8 cellular contexts compared by ENCODE assay signal in genomic region chr17:36534117-36534880, GRCh38. TPM values are rescaled to one million over a fixed set of nuclear protein-coding genes. Genes with fewer than 3 reads are reported as not detected.
A peak's percentile ranks its signal among the peaks of the same experiment; 100 is the strongest.
DNase-seq lines count a peak whose midpoint lies in the region; TF ChIP-seq lines count a peak whose summit lies in the region.

A gene with protein sequence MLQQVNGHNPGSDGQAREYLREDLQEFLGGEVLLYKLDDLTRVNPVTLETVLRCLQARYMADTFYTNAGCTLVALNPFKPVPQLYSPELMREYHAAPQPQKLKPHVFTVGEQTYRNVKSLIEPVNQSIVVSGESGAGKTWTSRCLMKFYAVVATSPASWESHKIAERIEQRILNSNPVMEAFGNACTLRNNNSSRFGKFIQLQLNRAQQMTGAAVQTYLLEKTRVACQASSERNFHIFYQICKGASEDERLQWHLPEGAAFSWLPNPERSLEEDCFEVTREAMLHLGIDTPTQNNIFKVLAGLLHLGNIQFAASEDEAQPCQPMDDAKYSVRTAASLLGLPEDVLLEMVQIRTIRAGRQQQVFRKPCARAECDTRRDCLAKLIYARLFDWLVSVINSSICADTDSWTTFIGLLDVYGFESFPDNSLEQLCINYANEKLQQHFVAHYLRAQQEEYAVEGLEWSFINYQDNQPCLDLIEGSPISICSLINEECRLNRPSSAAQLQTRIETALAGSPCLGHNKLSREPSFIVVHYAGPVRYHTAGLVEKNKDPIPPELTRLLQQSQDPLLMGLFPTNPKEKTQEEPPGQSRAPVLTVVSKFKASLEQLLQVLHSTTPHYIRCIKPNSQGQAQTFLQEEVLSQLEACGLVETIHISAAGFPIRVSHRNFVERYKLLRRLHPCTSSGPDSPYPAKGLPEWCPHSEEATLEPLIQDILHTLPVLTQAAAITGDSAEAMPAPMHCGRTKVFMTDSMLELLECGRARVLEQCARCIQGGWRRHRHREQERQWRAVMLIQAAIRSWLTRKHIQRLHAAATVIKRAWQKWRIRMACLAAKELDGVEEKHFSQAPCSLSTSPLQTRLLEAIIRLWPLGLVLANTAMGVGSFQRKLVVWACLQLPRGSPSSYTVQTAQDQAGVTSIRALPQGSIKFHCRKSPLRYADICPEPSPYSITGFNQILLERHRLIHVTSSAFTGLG (minus strand): TSS chr17:36534868. CDS start chr17:36532538, 2,330 bp downstream.

- H3K4me3 ChIP-seq in GM08714 (ENCODE audit: low read length): peak within 1 kb of the TSS; percentile 96
- H3K4me3 ChIP-seq in HFF-Myc (replicated peaks; ENCODE audit: low read depth, low read length): peak within 1 kb of the TSS; percentile 75
- peak within 1 kb of the TSS; percentile 66 to 75 for H3K4me3 ChIP-seq in right atrium auricular region

- TF ChIP-seq CTCF in HFF-Myc (IDR thresholded peaks at IDR 0.05; ENCODE audit: low read depth, low read length, missing control alignments) (peak; percentile 73), right atrium auricular region (IDR thresholded peaks at IDR 0.05) (peak; percentile 46 to 53)

- H3K4me1 ChIP-seq in right atrium auricular region: peaks cover 0 to 18% of the 10 kb centered on the region in 2 donors

- H3K27ac ChIP-seq in right atrium auricular region: peak within 1 kb of the TSS; percentile 91 to 97

- no peaks in the 10 kb centered on the region for H3K9me3 ChIP-seq in right atrium auricular region

- no peak for DNase-seq in HFF-Myc (ENCODE audit: extremely low read depth, low read depth)
- peak; percentile 62 for DNase-seq in NCI-H1092 (lab: John Stamatoyannopoulos, UW)
- peak; percentile 21 to 57 (median 31) for DNase-seq in T-helper 1 cell
- DNase-seq in anterior cingulate cortex (lab: John Stamatoyannopoulos, UW): peak in 37 of 58 donors; percentile 4 to 59 (median 32)
- DNase-seq in right atrium auricular region (ENCODE audit: low spot score): peak; percentile 68
- peak; percentile 83 for DNase-seq in renal cortical epithelial cell (ENCODE audit: low read depth)
- DNase-seq in middle frontal gyrus (ENCODE audit: extremely low spot score, low spot score): no peak

- no peaks in the 10 kb centered on the region for H3K27me3 ChIP-seq in right atrium auricular region

- H3K36me3 ChIP-seq in right atrium auricular region: peaks cover 24% of the 10 kb centered on the region

RNA-seq across cellular contexts. Expression of the gene that starts here (rescaled TPM):
- total RNA-seq in right atrium auricular region (10 to 100 TPM in 1 of 2 donors, 1 to 10 TPM in 1; 8.2 to 12.8 TPM), renal cortical epithelial cell (45.2 and 59.4 TPM in 2 replicates)

Comparison
In these comparisons a context has a peak if more than half of its experiments do, and no peak if none do; other contexts are left out.
1. DNase-seq: peak in NCI-H1092 (single experiment), T-helper 1 cell (5 of 5), anterior cingulate cortex (37 of 58), right atrium auricular region (single experiment) and renal cortical epithelial cell (single experiment); none in HFF-Myc (single experiment) and middle frontal gyrus (single experiment).
2. Peak in every context shown above with its lines, with median percentiles within 50 percentile points of each other: H3K4me3 ChIP-seq.